9 cellular contexts compared by ENCODE assay signal in genomic region chr3:118298133-118298532, GRCh38.
"Had no signal": no experiment of that assay in that cellular context is flagged by ENCODE, and none has a peak within 500 bp of the region (broad histone marks: within the 10 kb centered on the region; RNA-seq: fewer than 3 reads in every experiment).

No MANE protein-coding gene starts in this region.

- H3K4me3 ChIP-seq: GM23338, K562 had no signal

- DNase-seq: H9, HCEC 1CT, IMR-90, KG1 had no signal

- FAIRE-seq: H1, H54, HTR-8/SVneo, K562 had no signal

- H3K4me2 ChIP-seq: GM23338 had no signal

- ATAC-seq: GM23338, K562 had no signal

- H2AFZ ChIP-seq: GM23338 had no signal
